15 cellular contexts compared by ENCODE assay signal in the genomic region with DNA sequence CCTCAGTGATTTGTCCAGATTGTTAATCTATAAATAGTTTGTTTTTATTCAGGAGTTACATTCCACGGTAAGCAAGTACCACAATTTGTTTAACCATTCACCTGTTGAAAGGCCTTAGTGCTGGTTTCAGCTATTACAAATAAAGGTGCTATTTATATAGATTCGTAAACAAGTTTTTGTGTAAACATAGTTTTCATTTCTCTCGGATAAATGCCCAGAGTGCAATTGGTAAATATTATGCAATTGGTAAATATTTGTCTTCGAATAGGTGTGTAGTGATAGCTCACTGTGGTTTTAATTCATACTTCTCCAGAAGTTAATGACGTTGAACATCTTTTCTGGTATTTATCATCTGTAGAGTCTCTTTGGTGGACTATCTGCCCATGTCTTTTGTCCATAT.
DNase-seq lines count a peak whose midpoint lies in the region; TF ChIP-seq lines count a peak whose summit lies in the region.
"Had no signal": no experiment of that assay in that cellular context is flagged by ENCODE, and none has a peak within 500 bp of the region (broad histone marks: within the 10 kb centered on the region; RNA-seq: fewer than 3 reads in every experiment).

No MANE protein-coding gene starts in this region.

- CTCF ChIA-PET in MCF 10A (lab: Yijun Ruan, JAX) (no interaction called here), mammary epithelial cell (lab: Charles Lee; ENCODE audit: low non-redundant PET) (no interaction called here)

- no peak overlapping the region for H3K4me3 Mint-ChIP-seq in MCF 10A (ENCODE audit: unreplicated experiment)
- H3K4me3 Mint-ChIP-seq: B cell; CD4-positive, alpha-beta T cell had no signal

- H3K27me3 Mint-ChIP-seq in MCF 10A (ENCODE audit: insufficient read depth, unreplicated experiment) = no peaks in the 10 kb centered on the region
- H3K27me3 Mint-ChIP-seq: CD4-positive, alpha-beta T cell had no signal

- intact Hi-C loops in MCF 10A (cut with micrococcal nuclease) (loop anchor here (5.0 kb wide), 1 partner anchor 334 kb away; a partner anchor contains a TSS), mammary epithelial cell (cut with micrococcal nuclease) (loop anchor here (1.0 to 5.0 kb wide), 4 partner anchors 51 to 363 kb away; no protein-coding TSS in a partner anchor)

- H3K27ac ChIP-seq in mammary epithelial cell (ENCODE audit: insufficient read depth, low read depth, low read length) (no peak overlapping the region), epithelial cell of prostate (no peak overlapping the region)

- H3K9me3 Mint-ChIP-seq in MCF 10A (ENCODE audit: unreplicated experiment) = no peaks in the 10 kb centered on the region
- H3K9me3 Mint-ChIP-seq: CD4-positive, alpha-beta T cell had no signal

- in situ Hi-C loops in mammary epithelial cell (cut with MboI; ENCODE audit: low sequenced_read_pairs in 2 of 2) = no loop called here

- no peaks in the 10 kb centered on the region for H4K20me1 ChIP-seq in mammary epithelial cell (ENCODE audit: insufficient read depth, low read length)

- no peak overlapping the region for H3K9ac ChIP-seq in mammary epithelial cell (ENCODE audit: insufficient read depth, low read length)

- no peak overlapping the region for H2AFZ ChIP-seq in mammary epithelial cell (ENCODE audit: low read depth, low read length)

- no peak overlapping the region for H3K4me3 ChIP-seq in mammary epithelial cell (replicated peaks in 1 of 3; ENCODE audit: insufficient read depth in 1 of 3, low read depth in 2 of 3, low read length in 3 of 3)

- TF ChIP-seq CTCF in MCF 10A (IDR thresholded peaks at IDR 0.05; ENCODE audit: unreplicated experiment) = no peak
- no peak for TF ChIP-seq CTCF in mammary epithelial cell (conservative IDR thresholded peaks at IDR 0.05 in 1 of 2, IDR thresholded peaks at IDR 0.05 in 1 of 2; ENCODE audit: extremely low read depth in 1 of 2, insufficient read depth in 1 of 2, low read depth in 1 of 2, low read length in 2 of 2)

- dilution Hi-C loops in mammary epithelial cell (cut with HindIII; ENCODE audit: low sequenced_read_pairs) = no loop called here

- H3K36me3 Mint-ChIP-seq in MCF 10A (ENCODE audit: insufficient read depth, unreplicated experiment) = peaks cover 4% of the 10 kb centered on the region

- BruUV-seq in MCF 10A (replicated peaks; lab: Mats Ljungman, UMichigan) (no TSS peak), mammary epithelial cell (replicated peaks; lab: Mats Ljungman, UMichigan) (no TSS peak)

- no peaks in the 10 kb centered on the region for H3K36me3 ChIP-seq in mammary epithelial cell (ENCODE audit: insufficient read depth, low read length)

- DNase-seq in MCF 10A (ENCODE audit: unreplicated experiment) = peak; percentile 1
- DNase-seq in mammary epithelial cell = no peak
- peak; percentile 18 for DNase-seq in NCI-H460 (ENCODE audit: extremely low read depth, low read depth)
- peak; percentile 41 for DNase-seq in epithelial cell of prostate (ENCODE audit: low read depth, low spot score)
- DNase-seq in amniotic stem cell (lab: John Stamatoyannopoulos, UW) = no peak
- no peak for DNase-seq in NCI-H2196 (lab: John Stamatoyannopoulos, UW; ENCODE audit: unreplicated experiment)
- DNase-seq in stimulated activated CD4-positive, alpha-beta T cell treated with anti-CD3 and anti-CD28 coated beads, Interleukin-4, amount 100 ng/mL, for 4 hours = no peak
- DNase-seq: ACHN; Calu3; CD4-positive, alpha-beta T cell; KG1; NCI-H1417 treated with DMSO at 0.1 percent for 48 hours; NCI-H2081 treated with DMSO at 0.1 percent for 48 hours; NCI-H446 had no signal

- peaks cover 12% of the 10 kb centered on the region for H3K4me1 Mint-ChIP-seq in MCF 10A (ENCODE audit: insufficient read depth, unreplicated experiment)

- no peaks in the 10 kb centered on the region for H3K27me3 ChIP-seq in mammary epithelial cell (ENCODE audit: insufficient read depth, low read length)

- H3K27ac Mint-ChIP-seq in MCF 10A (ENCODE audit: low read depth, unreplicated experiment) = no peak overlapping the region
- H3K27ac Mint-ChIP-seq: B cell; CD4-positive, alpha-beta T cell had no signal

- no peaks in the 10 kb centered on the region for H3K79me2 ChIP-seq in mammary epithelial cell (ENCODE audit: insufficient read depth, low read length)

- POLR2A ChIA-PET in MCF 10A (lab: Yijun Ruan, JAX) = no interaction called here

- H3K9me3 ChIP-seq in mammary epithelial cell (replicated peaks; ENCODE audit: insufficient read depth, low read length) = no peaks in the 10 kb centered on the region

- H3K4me1 ChIP-seq in mammary epithelial cell (ENCODE audit: insufficient read depth, low read length) = peaks cover 6% of the 10 kb centered on the region

- WGBS in mammary epithelial cell (ENCODE audit: low coverage, missing lambda C conversion rate) = 90% methylated on average over 5 of the region's 5 CpGs

- H3K4me2 ChIP-seq in mammary epithelial cell (ENCODE audit: insufficient read depth, low read depth, low read length) = no peak overlapping the region

Comparison
In these comparisons a context has a peak if more than half of its experiments do, and no peak if none do; other contexts are left out.
1. DNase-seq: peak in MCF 10A (single experiment), NCI-H460 (single experiment) and epithelial cell of prostate (single experiment); none in mammary epithelial cell (single experiment), amniotic stem cell (single experiment), NCI-H2196 (single experiment) and stimulated activated CD4-positive, alpha-beta T cell treated with anti-CD3 and anti-CD28 coated beads, Interleukin-4, amount 100 ng/mL, for 4 hours (0 of 2).